33 cellular contexts compared by ENCODE assay signal in the genomic region with DNA sequence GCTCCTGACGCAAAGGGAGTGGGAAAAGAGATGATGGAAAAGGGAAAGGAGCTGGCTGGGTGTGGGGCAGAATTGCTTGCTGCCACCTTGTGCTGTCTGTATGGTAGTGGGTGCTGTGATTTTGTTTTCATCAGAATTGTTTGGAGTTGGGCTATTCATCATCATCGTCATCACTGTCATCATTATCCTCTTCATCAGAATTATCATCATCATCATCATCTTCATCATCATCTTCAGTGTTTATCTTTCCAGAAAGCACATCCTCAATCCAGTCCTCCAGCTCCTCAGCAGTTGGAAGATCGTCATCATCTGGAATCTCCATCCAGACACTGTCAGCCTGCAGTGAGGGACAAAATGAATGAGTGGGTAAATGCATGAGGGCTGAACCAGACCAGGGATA. TPM values are rescaled to one million over a fixed set of nuclear protein-coding genes. Genes with fewer than 3 reads are reported as not detected.
DNase-seq lines count a peak whose midpoint lies in the region; ATAC-seq, FAIRE-seq and TF ChIP-seq lines count a peak whose summit lies in the region.
"Had no signal": no experiment of that assay in that cellular context is flagged by ENCODE, and none has a peak within 500 bp of the region (broad histone marks: within the 10 kb centered on the region; RNA-seq: fewer than 3 reads in every experiment).

No MANE protein-coding gene starts in this region.

- no peak overlapping the region for H3K9ac ChIP-seq in HepG2 (ENCODE audit: insufficient read depth, low read depth, low read length)
- H3K9ac ChIP-seq: BLaER1; BLaER1 treated with 17β-estradiol and CSF1 and Interleukin-3, amounts not matched to agents 10 nM and 100 nM had no signal

- H3K4me3 ChIP-seq in HepG2 (replicated peaks in 1 of 3; ENCODE audit: insufficient read depth in 1 of 3, low read depth in 2 of 3, low read length in 3 of 3): no peak overlapping the region
- H3K4me3 ChIP-seq in right lobe of liver: no peak overlapping the region
- no peak overlapping the region for H3K4me3 ChIP-seq in HEK293 (ENCODE audit: low read depth, low read length)
- H3K4me3 ChIP-seq: A549; BLaER1; BLaER1 treated with 17β-estradiol and CSF1 and Interleukin-3, amounts not matched to agents 10 nM and 100 nM had no signal

- CTCF ChIA-PET in HepG2 (lab: Yijun Ruan, JAX; ENCODE audit: low intra/inter-chr PET ratio, low total read pairs): no interaction called here
- CTCF ChIA-PET in HEK293 (lab: Yijun Ruan, JAX): interaction anchor here (0.6 to 1.4 kb wide), 3 partner anchors 12 to 93 kb away, joined by 3 read pairs; no protein-coding TSS in a partner anchor

- TF ChIP-seq POLR2A in HepG2 (IDR thresholded peaks at IDR 0.05; ENCODE audit: insufficient read depth in 1 of 2, low read depth in 2 of 2, low read length in 2 of 2) (no peak), right lobe of liver (IDR thresholded peaks at IDR 0.05) (no peak)

- DNase-seq in HepG2 (ENCODE audit: low spot score) (no peak), right lobe of liver (no peak), urothelium cell line (ENCODE audit: low spot score) (no peak)
- no peak for DNase-seq in activated CD4-positive, alpha-beta T cell treated with anti-CD3 and anti-CD28 coated beads for 4 hours
- DNase-seq in activated CD4-positive, alpha-beta T cell treated with anti-CD3 and anti-CD28 coated beads, Interleukin-2, amount 50 U/mL, for 1 hour: no peak
- DNase-seq: 8988T; ACHN; AML-193; BE2C; C1 segment of cervical spinal cord; Caco-2; Calu3; CD4-positive, alpha-beta memory T cell; CD4-positive, alpha-beta T cell; CD4-positive, CD25-positive, alpha-beta regulatory T cell; CD8-positive, alpha-beta memory T cell; CD8-positive, alpha-beta T cell; COR-L47; DMS 273 treated with DMSO at 0.1 percent for 48 hours; DMS153; DMS53; DMS79; DMS79 treated with DMSO at 0.1 percent for 48 hours; DND-41; EL had no signal

- no peak overlapping the region for H3K4me2 ChIP-seq in HepG2 (ENCODE audit: low read depth, low read length)
- H3K4me2 ChIP-seq: A549; BLaER1; BLaER1 treated with 17β-estradiol and CSF1 and Interleukin-3, amounts not matched to agents 10 nM and 100 nM had no signal

- POLR2A ChIA-PET in HepG2 (lab: Yijun Ruan, JAX) (no interaction called here), HEK293 (lab: Yijun Ruan, JAX) (no interaction called here)

- H3K36me3 ChIP-seq in HepG2 (replicated peaks in 1 of 2; ENCODE audit: control insufficient read depth in 1 of 2, insufficient read depth in 2 of 2, low read length in 2 of 2) (no peaks in the 10 kb centered on the region), right lobe of liver (no peaks in the 10 kb centered on the region), HEK293 (ENCODE audit: control insufficient read depth in 2 of 2, insufficient read depth in 1 of 2, low read length in 2 of 2) (no peaks in the 10 kb centered on the region)
- H3K36me3 ChIP-seq: BE2C; BLaER1; BLaER1 treated with 17β-estradiol and CSF1 and Interleukin-3, amounts not matched to agents 10 nM and 100 nM had no signal

- intact Hi-C loops in HepG2 (cut with micrococcal nuclease; ENCODE audit: unreplicated experiment) (no loop called here), right lobe of liver (cut with DNase I) (loop anchor here in 1 of 2 donors (10.0 kb wide), 1 partner anchor 86 kb away; no protein-coding TSS in a partner anchor)

- H2AFZ ChIP-seq in HepG2 (ENCODE audit: low read length): no peak overlapping the region

- WGBS in HepG2 (ENCODE audit: low lambda C conversion rate): 3% methylated on average over 3 of the region's 3 CpGs
- 54% methylated on average over 3 of the region's 3 CpGs for WGBS in right lobe of liver (ENCODE audit: insufficient coverage, low coverage, low lambda C conversion rate, missing lambda C conversion rate)

- H3K27ac ChIP-seq in HepG2 (ENCODE audit: extremely low read length, insufficient read depth, low read length): no peak overlapping the region
- H3K27ac ChIP-seq in right lobe of liver: no peak overlapping the region
- H3K27ac ChIP-seq in HEK293 (ENCODE audit: extremely low read depth, low read depth, low read length): no peak overlapping the region
- H3K27ac ChIP-seq: 22Rv1; A549; BLaER1; BLaER1 treated with 17β-estradiol and CSF1 and Interleukin-3, amounts not matched to agents 10 nM and 100 nM; C4-2B had no signal

- ATAC-seq in HepG2 (no peak), right lobe of liver (no peak)
- ATAC-seq: A549; CD8-positive, alpha-beta T cell had no signal

- no peaks in the 10 kb centered on the region for H3K79me2 ChIP-seq in HepG2 (ENCODE audit: insufficient read depth, low read length)

- TF ChIP-seq EP300 in HepG2 (IDR thresholded peaks at IDR 0.05; ENCODE audit: low read depth in 2 of 2, low read length in 2 of 2): no peak
- TF ChIP-seq EP300 in HepG2 (CRISPR knock-in tag; IDR thresholded peaks at IDR 0.05; ENCODE audit: borderline replicate concordance): no peak

- in situ Hi-C loops in HepG2 (cut with HindIII; ENCODE audit: extremely low pct_ligation_motif_present, low pct_unique_long_range_greater_than_20kb): no loop called here

- H4K20me1 ChIP-seq in HepG2 (ENCODE audit: insufficient read depth, low read length): no peaks in the 10 kb centered on the region
- H4K20me1 ChIP-seq: BLaER1; BLaER1 treated with 17β-estradiol and CSF1 and Interleukin-3, amounts not matched to agents 10 nM and 100 nM had no signal

- H3K9me3 ChIP-seq in HepG2 (ENCODE audit: low read length) (no peaks in the 10 kb centered on the region), right lobe of liver (no peaks in the 10 kb centered on the region), HEK293 (ENCODE audit: control insufficient read depth, insufficient read depth, low read depth, low read length) (no peaks in the 10 kb centered on the region)
- H3K9me3 ChIP-seq: A549; BE2C; BLaER1; BLaER1 treated with 17β-estradiol and CSF1 and Interleukin-3, amounts not matched to agents 10 nM and 100 nM; Caco-2 had no signal

- no peak for TF ChIP-seq RAD21 in HepG2 (CRISPR knock-in tag; IDR thresholded peaks at IDR 0.05)

- 0 out of 5 replicates have a peak, but pooled peaks cover 0 to 2% of the 10 kb centered on the region in 2 experiments for H3K27me3 ChIP-seq in HepG2 (ENCODE audit: control insufficient read depth in 1 of 2, insufficient read depth in 2 of 2, low read length in 2 of 2)
- no peaks in the 10 kb centered on the region for H3K27me3 ChIP-seq in right lobe of liver
- H3K27me3 ChIP-seq: BLaER1; BLaER1 treated with 17β-estradiol and CSF1 and Interleukin-3, amounts not matched to agents 10 nM and 100 nM had no signal

- H3K4me1 ChIP-seq in HepG2 (ENCODE audit: insufficient read depth, low read length): no peaks in the 10 kb centered on the region
- no peaks in the 10 kb centered on the region for H3K4me1 ChIP-seq in right lobe of liver
- H3K4me1 ChIP-seq in HEK293 (ENCODE audit: control insufficient read depth, insufficient read depth, low read length): no peaks in the 10 kb centered on the region
- H3K4me1 ChIP-seq: A549, BE2C had no signal

- BruUV-seq in HepG2 (replicated peaks; lab: Mats Ljungman, UMichigan): no TSS peak

- TF ChIP-seq CTCF in HepG2 (CRISPR knock-in tag; IDR thresholded peaks at IDR 0.05): no peak
- TF ChIP-seq CTCF in right lobe of liver (IDR thresholded peaks at IDR 0.05): no peak
- no peak for TF ChIP-seq CTCF in HEK293 (tag by site-specific recombination; IDR thresholded peaks at IDR 0.05)

- FAIRE-seq in HepG2 (lab: Jason Lieb, UNC): no peak
- peak; percentile 44 for FAIRE-seq in urothelium cell line (lab: Jason Lieb, UNC)
- FAIRE-seq: A204.1, A549, D721Med had no signal

TF ChIP-seq in HEK293, 187 proteins besides CTCF, POLR2A, EP300 and RAD21:
- no peak for TF ChIP-seq ZNF112 (tag by site-specific recombination; IDR thresholded peaks at IDR 0.05)
- no peak for TF ChIP-seq ZNF76 (tag by site-specific recombination; IDR thresholded peaks at IDR 0.05; ENCODE audit: borderline replicate concordance, low read depth)
- TF ChIP-seq ZNF513 (tag by site-specific recombination; IDR thresholded peaks at IDR 0.05): peak; percentile 88

RNA-seq across cellular contexts. Expression of gene VANGL1, which starts 59.3 kb away (rescaled TPM):
- total RNA-seq in HepG2 (2016; rRNA removed; fragmentation: Illumina TruSeq; extraction: Trizol) (5.9 and 9.4 TPM in 2 replicates), right lobe of liver (1 to 10 TPM; 3.3 to 5.1 (median 4.4) TPM)
- 3.4 and 3.7 TPM in 2 replicates for total RNA-seq in HepG2 (2016; cell fraction: cytosol; rRNA removed; fragmentation: Illumina TruSeq; extraction: Trizol; ENCODE audit: low read depth)
- 5.7 and 8.5 TPM in 2 replicates for total RNA-seq in HepG2 (2016; cell fraction: insoluble cytoplasmic fraction; rRNA removed; fragmentation: Illumina TruSeq; extraction: Trizol)
- 5.7 and 6.0 TPM in 2 replicates for total RNA-seq in HepG2 (2016; cell fraction: membrane; rRNA removed; fragmentation: Illumina TruSeq; extraction: Trizol)
- 10.0 and 12.8 TPM in 2 replicates for total RNA-seq in HepG2 (2016; cell fraction: nucleus; rRNA removed; fragmentation: Illumina TruSeq; extraction: Trizol)
- polyA plus RNA-seq in HepG2 (2011; rRNA removed): 5.3 TPM in 2 replicates
- 5.1 and 5.3 TPM in 2 replicates for polyA plus RNA-seq in HepG2 (2011; cell fraction: cytosol; rRNA removed)
- polyA plus RNA-seq in HepG2 (2011; cell fraction: nucleus; rRNA removed): 4.1 and 5.0 TPM in 2 replicates
- polyA plus RNA-seq in HepG2 (2012): 3.7 and 4.2 TPM in 2 replicates
- polyA plus RNA-seq in HepG2 (2016; cell fraction: cytosol; fragmentation: Illumina TruSeq; extraction: Trizol; ENCODE audit: low read depth): 1.4 and 1.6 TPM in 2 replicates
- 4.2 and 5.8 TPM in 2 replicates for polyA plus RNA-seq in HepG2 (2016; cell fraction: insoluble cytoplasmic fraction; fragmentation: Illumina TruSeq; extraction: Trizol; ENCODE audit: low read depth)
- polyA plus RNA-seq in HepG2 (2016; cell fraction: membrane; fragmentation: Illumina TruSeq; extraction: Trizol; ENCODE audit: low read depth): 2.6 and 2.7 TPM in 2 replicates
- polyA plus RNA-seq in HepG2 (2016; cell fraction: nucleus; fragmentation: Illumina TruSeq; extraction: Trizol; ENCODE audit: insufficient read depth, low read depth): 10.3 and 10.4 TPM in 2 replicates
- 14.7 and 37.5 TPM in 2 replicates for polyA minus RNA-seq in HepG2 (2011; rRNA and poly(A)+ RNA removed; ENCODE audit: low replicate concordance)
- polyA minus RNA-seq in HepG2 (2011; cell fraction: cytosol; rRNA and poly(A)+ RNA removed): 4.2 and 5.7 TPM in 2 replicates
- 5.3 and 7.2 TPM in 2 replicates for polyA minus RNA-seq in HepG2 (2011; cell fraction: nucleus; rRNA and poly(A)+ RNA removed)

Comparison
In these comparisons a context has a peak if more than half of its experiments do, and no peak if none do; other contexts are left out.
1. Of the 63 proteins assayed by ChIP-seq in both HepG2 and HEK293: peak only in HepG2: none; only in HEK293: ZNF513; in both: none; in neither: 62.